Comparison of ENCODE assay signal across 1 cellular context in the genomic region with DNA sequence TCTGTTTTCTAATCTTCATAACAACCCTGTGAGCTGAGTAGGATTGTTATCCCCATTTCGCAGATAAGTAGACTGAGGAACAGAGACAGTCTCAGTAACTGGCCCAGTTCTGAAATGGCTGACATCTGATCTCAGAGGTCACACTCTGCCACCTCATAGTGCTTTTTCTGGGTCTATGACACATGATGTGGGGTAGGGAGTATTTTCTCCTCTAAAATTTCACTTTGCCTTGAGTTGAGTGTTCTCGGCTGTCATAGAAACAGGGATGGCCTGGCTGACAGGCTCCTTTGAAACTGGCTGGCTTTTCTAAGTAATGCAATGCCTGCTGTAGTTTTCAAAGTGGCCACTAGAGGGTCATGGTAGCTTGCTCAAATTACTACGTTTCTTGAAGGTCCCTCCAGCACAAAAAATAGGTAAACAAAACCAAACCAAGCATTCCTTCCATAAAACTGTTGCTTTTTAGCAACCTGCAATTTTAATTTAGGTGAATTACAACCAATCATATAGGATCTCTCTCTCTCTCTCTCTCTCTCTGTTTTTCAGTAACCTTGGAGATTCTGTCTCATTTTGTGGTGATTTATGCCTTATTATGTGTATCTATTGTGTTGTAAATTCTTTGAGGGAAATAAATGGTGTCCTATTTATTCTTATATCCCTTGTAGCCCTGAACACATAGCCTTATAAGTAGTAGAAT.
A peak's percentile ranks its signal among the peaks of the same experiment; 100 is the strongest.
TF ChIP-seq lines count a peak whose summit lies in the region.

No MANE protein-coding gene starts in this region.

TF ChIP-seq in IMR-90, 13 proteins besides CTCF, POLR2A, EP300 and RAD21:
- TF ChIP-seq, protein P1, sequence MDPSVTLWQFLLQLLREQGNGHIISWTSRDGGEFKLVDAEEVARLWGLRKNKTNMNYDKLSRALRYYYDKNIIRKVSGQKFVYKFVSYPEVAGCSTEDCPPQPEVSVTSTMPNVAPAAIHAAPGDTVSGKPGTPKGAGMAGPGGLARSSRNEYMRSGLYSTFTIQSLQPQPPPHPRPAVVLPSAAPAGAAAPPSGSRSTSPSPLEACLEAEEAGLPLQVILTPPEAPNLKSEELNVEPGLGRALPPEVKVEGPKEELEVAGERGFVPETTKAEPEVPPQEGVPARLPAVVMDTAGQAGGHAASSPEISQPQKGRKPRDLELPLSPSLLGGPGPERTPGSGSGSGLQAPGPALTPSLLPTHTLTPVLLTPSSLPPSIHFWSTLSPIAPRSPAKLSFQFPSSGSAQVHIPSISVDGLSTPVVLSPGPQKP (IDR thresholded peaks at IDR 0.05; ENCODE audit: borderline replicate concordance, low read depth, low read length) = no peak
- TF ChIP-seq SMC3 (IDR thresholded peaks at IDR 0.05; ENCODE audit: low read depth, low read length) (peak; percentile 33), CHD1 (IDR thresholded peaks at IDR 0.05; ENCODE audit: low read depth, low read length) (no peak)
